In the genomic region with DNA sequence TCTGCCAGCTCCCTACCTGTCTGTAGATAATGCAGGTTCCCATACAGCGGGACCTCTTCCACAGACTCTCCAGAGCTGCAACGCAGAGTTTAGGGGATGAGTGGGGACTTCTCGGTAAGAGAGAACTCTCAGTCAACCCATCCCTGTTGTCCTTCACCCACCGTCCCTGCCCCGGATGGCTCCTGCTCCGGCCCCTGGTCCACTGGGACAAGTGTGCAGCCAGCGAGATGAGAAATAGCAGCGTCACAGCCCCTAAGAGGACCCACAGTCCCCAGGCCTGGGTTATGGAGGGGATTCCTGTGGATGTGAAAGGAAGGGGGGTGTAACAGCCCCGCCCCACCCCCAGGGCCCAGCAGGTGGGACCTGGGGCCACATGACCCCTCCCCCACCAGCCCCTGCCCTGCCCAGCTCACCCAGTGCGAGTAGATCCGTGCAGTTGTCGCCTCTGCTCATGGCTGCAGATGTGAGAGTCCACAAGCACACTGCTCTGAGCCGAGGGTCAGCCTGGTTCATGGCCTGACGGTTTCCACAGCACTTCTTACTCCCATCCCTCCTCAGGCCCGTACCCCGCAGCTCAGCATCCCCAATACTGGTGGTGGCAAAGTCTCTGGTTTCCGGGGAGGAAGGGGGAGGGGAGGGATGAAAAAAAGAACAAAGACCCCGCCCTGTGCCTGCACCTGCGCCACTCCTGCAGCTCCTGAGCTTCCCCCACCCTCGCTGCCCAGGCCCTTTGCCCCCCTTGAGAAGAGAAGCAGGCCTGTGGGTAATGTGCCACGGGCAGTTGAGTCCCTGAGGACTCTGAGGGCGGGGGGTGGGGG, we compare ENCODE assay signal across 9 cellular contexts. TPM values are rescaled to one million over a fixed set of nuclear protein-coding genes. Genes with fewer than 3 reads are reported as not detected.
DNase-seq lines count a peak whose midpoint lies in the region; ATAC-seq and TF ChIP-seq lines count a peak whose summit lies in the region.
"Had no signal": no experiment of that assay in that cellular context is flagged by ENCODE, and none has a peak within 500 bp of the region (broad histone marks: within the 10 kb centered on the region; RNA-seq: fewer than 3 reads in every experiment).

Gene SIT1 (minus strand): TSS at position 591 of the 818 bp plus-strand sequence. CDS start 78 bp downstream, at position 513.

- H3K4me3 ChIP-seq in iPS-18c (ENCODE audit: insufficient read depth, low read depth, low read length) (peak within 1 kb of the TSS; percentile 16; the same call in 1 of the 2 replicates), tibial artery (peak within 1 kb of the TSS in 1 of 2 donors; percentile 8)

- peak within 1 kb of the TSS; percentile 98 for H3K27ac Mint-ChIP-seq in activated B cell treated with CpG ODN at 0.5 μM for 24 hours

- CTCF ChIA-PET in activated B cell treated with CpG ODN at 0.5 μM for 24 hours (lab: Charles Lee), result interaction anchor here (4.8 to 10.1 kb wide), 3 partner anchors 36 to 46 kb away, joined by 28 to 162 read pairs (median 33); partner anchors contain the start of genes CD72 and TESK1

- H3K4me3 Mint-ChIP-seq in activated T-cell treated with anti-CD3 and anti-CD28 coated beads, Interleukin-2, amount 50 U/mL, for 4 hours, result peak within 1 kb of the TSS; percentile 84
- H3K4me3 Mint-ChIP-seq in activated B cell treated with CpG ODN at 0.5 μM for 24 hours, result peak within 1 kb of the TSS; percentile 85

- H3K27me3 Mint-ChIP-seq in activated T-cell treated with anti-CD3 and anti-CD28 coated beads, Interleukin-2, amount 50 U/mL, for 4 hours (ENCODE audit: low read depth), result no peaks in the 10 kb centered on the region
- H3K27me3 Mint-ChIP-seq in activated B cell treated with CpG ODN at 0.5 μM for 24 hours, result no peaks in the 10 kb centered on the region

- H3K9me3 ChIP-seq in iPS-18c (ENCODE audit: control insufficient read depth, insufficient read depth, low read length) (no peaks in the 10 kb centered on the region), tibial artery (no peaks in the 10 kb centered on the region)

- no peaks in the 10 kb centered on the region for H3K36me3 ChIP-seq in tibial artery

- peaks cover 60% of the 10 kb centered on the region for H3K4me1 Mint-ChIP-seq in activated T-cell treated with anti-CD3 and anti-CD28 coated beads, Interleukin-2, amount 50 U/mL, for 4 hours (ENCODE audit: low read depth)
- peaks cover 79% of the 10 kb centered on the region for H3K4me1 Mint-ChIP-seq in activated B cell treated with CpG ODN at 0.5 μM for 24 hours

- H3K36me3 Mint-ChIP-seq in activated T-cell treated with anti-CD3 and anti-CD28 coated beads, Interleukin-2, amount 50 U/mL, for 4 hours (ENCODE audit: insufficient read depth), result no peaks in the 10 kb centered on the region
- H3K36me3 Mint-ChIP-seq in activated B cell treated with CpG ODN at 0.5 μM for 24 hours (ENCODE audit: low read depth), result peaks cover 6% of the 10 kb centered on the region

- peak in 1 of 2 donors; percentile 1 for ATAC-seq in activated T-cell treated with anti-CD3 and anti-CD28 coated beads, Interleukin-2, amount 50 U/mL, for 4 hours
- ATAC-seq in activated B cell treated with CpG ODN at 0.5 μM for 24 hours (ENCODE audit: low read depth) (no peak), HG03159 (IDR thresholded peaks at IDR 0.05; ENCODE audit: unreplicated experiment) (no peak), GM21786 (IDR thresholded peaks at IDR 0.05; ENCODE audit: unreplicated experiment) (no peak)

- TF ChIP-seq CTCF in activated B cell treated with CpG ODN at 0.5 μM for 24 hours (IDR thresholded peaks at IDR 0.05) (no peak), tibial artery (IDR thresholded peaks at IDR 0.05) (no peak)

- DNase-seq in activated T-cell treated with anti-CD3 and anti-CD28 coated beads, Interleukin-2, amount 50 U/mL, for 4 hours, result no peak
- DNase-seq in activated T-cell treated with anti-CD3 and anti-CD28 coated beads, Interleukin-2, amount 50 U/mL, for 1 hour, result no peak
- no peak for DNase-seq in activated B cell treated with CpG ODN at 0.5 μM for 24 hours
- peak in 1 of 2 donors; percentile 66 for DNase-seq in tibial artery
- no peak for DNase-seq in NK-92 treated with Interleukin-12 subunit alpha and Interleukin-12 subunit beta, amount 100 ng/mL, for 24 hours (lab: John Stamatoyannopoulos, UW)

- peak within 1 kb of the TSS; percentile 55 to 70 for H3K27ac ChIP-seq in tibial artery

- H3K4me1 ChIP-seq in tibial artery, result peaks cover 0 to 20% (median 10%) of the 10 kb centered on the region in 4 donors

- intact Hi-C loops in activated B cell treated with CpG ODN at 0.5 μM for 24 hours (cut with micrococcal nuclease), result no loop called here
- intact Hi-C loops in tibial artery (cut with DNase I; ENCODE audit: low total_unique reads), result no loop called here

- POLR2A ChIA-PET in activated B cell treated with CpG ODN at 0.5 μM for 24 hours (lab: Charles Lee), result interaction anchor here (0.6 to 18.0 kb wide), 7 partner anchors 7 to 139 kb away, joined by 3 to 549 read pairs (median 6); partner anchors contain the start of genes CCDC107, CD72, CREB3 and RMRP

- no peaks in the 10 kb centered on the region for H3K27me3 ChIP-seq in tibial artery

- no peaks in the 10 kb centered on the region for H3K9me3 Mint-ChIP-seq in activated T-cell treated with anti-CD3 and anti-CD28 coated beads, Interleukin-2, amount 50 U/mL, for 4 hours
- H3K9me3 Mint-ChIP-seq in activated B cell treated with CpG ODN at 0.5 μM for 24 hours, result no peaks in the 10 kb centered on the region

RNA-seq across cellular contexts. Expression of gene SIT1, which starts in this region (rescaled TPM):
- total RNA-seq in activated T-cell treated with anti-CD3 and anti-CD28 coated beads, Interleukin-2, amount 50 U/mL, for 4 hours, result 10 to 100 TPM; 21.8 to 23.8 (median 22.9) TPM
- 27.5 and 28.0 TPM in 2 replicates for total RNA-seq in activated B cell treated with CpG ODN at 0.5 μM for 24 hours
- total RNA-seq: renal cortical epithelial cell had no signal
